Comparison of ENCODE assay signal across 35 cellular contexts in the genomic region with DNA sequence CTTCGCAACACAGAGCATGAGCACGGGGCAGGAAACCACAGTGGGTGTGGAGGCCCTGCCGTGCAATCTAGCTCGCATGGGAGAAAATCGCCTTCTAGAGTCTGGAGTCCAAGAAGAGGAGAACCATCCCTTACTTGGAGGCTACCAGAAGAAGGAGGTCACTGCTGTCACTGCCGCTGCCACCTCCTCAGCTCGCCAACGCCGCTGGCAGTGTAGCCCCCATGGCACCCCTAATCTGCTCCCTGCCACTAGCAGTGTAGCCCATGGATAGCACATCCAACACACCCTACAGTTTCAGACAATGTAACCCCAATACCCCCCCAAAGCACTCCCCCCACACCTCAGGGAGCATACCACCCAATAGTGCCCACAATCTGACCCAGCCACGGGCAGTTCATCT.
"Had no signal": no experiment of that assay in that cellular context is flagged by ENCODE, and none has a peak within 500 bp of the region (broad histone marks: within the 10 kb centered on the region; RNA-seq: fewer than 3 reads in every experiment).

No MANE protein-coding gene starts in this region.

- H3K27ac Mint-ChIP-seq: activated naive CD4-positive, alpha-beta T cell treated with anti-CD3 and anti-CD28 coated beads for 36 hours; activated naive CD4-positive, alpha-beta T cell treated with anti-CD3 and anti-CD28 coated beads, Interleukin-2, amount 10 ng/mL, durations not matched to agents 7 days and 5 days; activated naive CD4-positive, alpha-beta T cell treated with anti-CD3 and anti-CD28 coated beads, Interleukin-2, amount 50 U/mL, for 24 hours; activated naive CD4-positive, alpha-beta T cell treated with anti-CD3 and anti-CD28 coated beads, Interleukin-2, amount 50 U/mL, for 72 hours; activated naive CD8-positive, alpha-beta T cell; activated naive CD8-positive, alpha-beta T cell treated with anti-CD3 and anti-CD28 coated beads for 36 hours; activated naive CD8-positive, alpha-beta T cell treated with anti-CD3 and anti-CD28 coated beads, Interleukin-2, amount 10 ng/mL, durations not matched to agents 7 days and 5 days; activated naive CD8-positive, alpha-beta T cell treated with anti-CD3 and anti-CD28 coated beads, Interleukin-2, amount 50 U/mL, for 24 hours; activated T-cell treated with anti-CD3 and anti-CD28 coated beads, Interleukin-2, amount 50 U/mL, for 24 hours; activated T-cell treated with anti-CD3 and anti-CD28 coated beads, Interleukin-2, amount 50 U/mL, for 72 hours; activated T-helper 1 cell treated with anti-CD3 and anti-CD28 coated beads, Interleukin-12 subunit alpha, Interleukin-12 subunit beta, Interleukin-2, Interleukin-4 antibody, amounts not matched to agents 30 ng/mL and 10 ng/mL and 1 ng/mL, durations not matched to agents 14 hours and 24 hours and 36 hours; activated T-helper 17 cell treated with anti-CD3 and anti-CD28 coated beads, Interleukin-2, amount 50 U/mL, for 72 hours; activated T-helper 2 cell treated with anti-CD3 and anti-CD28 coated beads, Interferon-gamma antibody, Interleukin-2, Interleukin-4, amounts not matched to agents 10 μg/mL and 5 μg/mL and 100 μg/mL, durations not matched to agents 14 hours and 24 hours and 36 hours; brain had no signal

- DNase-seq: activated effector memory CD4-positive, alpha-beta T cell treated with anti-CD3 and anti-CD28 coated beads, Interleukin-2, amount 50 U/mL, for 16 hours; activated effector memory CD4-positive, alpha-beta T cell treated with Interleukin-2 at 50 U/mL for 16 hours; activated gamma-delta T cell; activated gamma-delta T cell treated with Interleukin-2 at 50 U/mL for 16 hours; activated naive CD4-positive, alpha-beta T cell; activated naive CD4-positive, alpha-beta T cell treated with anti-CD3 and anti-CD28 coated beads for 36 hours; activated naive CD4-positive, alpha-beta T cell treated with anti-CD3 and anti-CD28 coated beads, Interleukin-2, amount 10 ng/mL, durations not matched to agents 7 days and 5 days; activated naive CD4-positive, alpha-beta T cell treated with anti-CD3 and anti-CD28 coated beads, Interleukin-2, amount 50 U/mL, for 16 hours; activated naive CD4-positive, alpha-beta T cell treated with Interleukin-2 at 50 U/mL for 16 hours; activated naive CD8-positive, alpha-beta T cell treated with anti-CD3 and anti-CD28 coated beads for 36 hours; activated naive CD8-positive, alpha-beta T cell treated with anti-CD3 and anti-CD28 coated beads, Interleukin-2, amount 10 ng/mL, durations not matched to agents 7 days and 5 days; activated naive CD8-positive, alpha-beta T cell treated with anti-CD3 and anti-CD28 coated beads, Interleukin-2, amount 50 U/mL, for 24 hours; activated T-cell treated with anti-CD3 and anti-CD28 coated beads, Interleukin-2, amount 50 U/mL, for 1 hour; activated T-cell treated with anti-CD3 and anti-CD28 coated beads, Interleukin-2, amount 50 U/mL, for 24 hours; activated T-cell treated with anti-CD3 and anti-CD28 coated beads, Interleukin-2, amount 50 U/mL, for 4 hours; activated T-cell treated with anti-CD3 and anti-CD28 coated beads, Interleukin-2, amount 50 U/mL, for 48 hours; activated T-cell treated with anti-CD3 and anti-CD28 coated beads, Interleukin-2, amount 50 U/mL, for 72 hours; adrenal gland; amniotic stem cell; amygdala; anterior cingulate cortex; aorta; body of pancreas; brain microvascular endothelial cell; caudate nucleus; central memory CD4-positive, alpha-beta T cell; cerebellar nuclear complex had no signal

- H3K4me1 Mint-ChIP-seq: activated naive CD4-positive, alpha-beta T cell treated with anti-CD3 and anti-CD28 coated beads, Interleukin-2, amount 10 ng/mL, durations not matched to agents 7 days and 5 days; activated naive CD8-positive, alpha-beta T cell treated with anti-CD3 and anti-CD28 coated beads for 36 hours; activated naive CD8-positive, alpha-beta T cell treated with anti-CD3 and anti-CD28 coated beads, Interleukin-2, amount 10 ng/mL, durations not matched to agents 7 days and 5 days; activated naive CD8-positive, alpha-beta T cell treated with anti-CD3 and anti-CD28 coated beads, Interleukin-2, amount 50 U/mL, for 24 hours; brain; central memory CD8-positive, alpha-beta T cell had no signal

- H3K4me3 Mint-ChIP-seq: activated naive CD4-positive, alpha-beta T cell treated with anti-CD3 and anti-CD28 coated beads for 36 hours; activated naive CD4-positive, alpha-beta T cell treated with anti-CD3 and anti-CD28 coated beads, Interleukin-2, amount 10 ng/mL, durations not matched to agents 7 days and 5 days; activated naive CD4-positive, alpha-beta T cell treated with anti-CD3 and anti-CD28 coated beads, Interleukin-2, amount 50 U/mL, for 24 hours; activated naive CD8-positive, alpha-beta T cell; activated naive CD8-positive, alpha-beta T cell treated with anti-CD3 and anti-CD28 coated beads for 36 hours; activated naive CD8-positive, alpha-beta T cell treated with anti-CD3 and anti-CD28 coated beads, Interleukin-2, amount 10 ng/mL, durations not matched to agents 7 days and 5 days; activated naive CD8-positive, alpha-beta T cell treated with anti-CD3 and anti-CD28 coated beads, Interleukin-2, amount 50 U/mL, for 24 hours; activated T-cell treated with anti-CD3 and anti-CD28 coated beads, Interleukin-2, amount 50 U/mL, for 24 hours; activated T-cell treated with anti-CD3 and anti-CD28 coated beads, Interleukin-2, amount 50 U/mL, for 4 hours; activated T-cell treated with anti-CD3 and anti-CD28 coated beads, Interleukin-2, amount 50 U/mL, for 72 hours; activated T-helper 1 cell treated with anti-CD3 and anti-CD28 coated beads, Interleukin-12 subunit alpha, Interleukin-12 subunit beta, Interleukin-2, Interleukin-4 antibody, amounts not matched to agents 30 ng/mL and 10 ng/mL and 1 ng/mL, durations not matched to agents 14 hours and 24 hours and 36 hours; activated T-helper 17 cell treated with anti-CD3 and anti-CD28 coated beads, Interleukin-2, amount 50 U/mL, for 72 hours; brain; central memory CD8-positive, alpha-beta T cell had no signal

- H3K9me3 Mint-ChIP-seq: activated naive CD4-positive, alpha-beta T cell treated with anti-CD3 and anti-CD28 coated beads for 36 hours; activated naive CD4-positive, alpha-beta T cell treated with anti-CD3 and anti-CD28 coated beads, Interleukin-2, amount 50 U/mL, for 24 hours; activated naive CD4-positive, alpha-beta T cell treated with anti-CD3 and anti-CD28 coated beads, Interleukin-2, amount 50 U/mL, for 72 hours; activated T-cell treated with anti-CD3 and anti-CD28 coated beads, Interleukin-2, amount 50 U/mL, for 24 hours; activated T-cell treated with anti-CD3 and anti-CD28 coated beads, Interleukin-2, amount 50 U/mL, for 4 hours; activated T-helper 1 cell treated with anti-CD3 and anti-CD28 coated beads, Interleukin-12 subunit alpha, Interleukin-12 subunit beta, Interleukin-2, Interleukin-4 antibody, amounts not matched to agents 30 ng/mL and 10 ng/mL and 1 ng/mL, durations not matched to agents 14 hours and 24 hours and 36 hours; activated T-helper 2 cell treated with anti-CD3 and anti-CD28 coated beads, Interferon-gamma antibody, Interleukin-2, Interleukin-4, amounts not matched to agents 10 μg/mL and 5 μg/mL and 100 μg/mL, durations not matched to agents 14 hours and 24 hours and 36 hours; central memory CD8-positive, alpha-beta T cell had no signal

- H3K27me3 Mint-ChIP-seq: activated naive CD4-positive, alpha-beta T cell treated with anti-CD3 and anti-CD28 coated beads, Interleukin-2, amount 10 ng/mL, durations not matched to agents 7 days and 5 days; activated naive CD4-positive, alpha-beta T cell treated with anti-CD3 and anti-CD28 coated beads, Interleukin-2, amount 50 U/mL, for 24 hours; activated naive CD8-positive, alpha-beta T cell; activated naive CD8-positive, alpha-beta T cell treated with anti-CD3 and anti-CD28 coated beads for 36 hours; activated naive CD8-positive, alpha-beta T cell treated with anti-CD3 and anti-CD28 coated beads, Interleukin-2, amount 10 ng/mL, durations not matched to agents 7 days and 5 days; activated naive CD8-positive, alpha-beta T cell treated with anti-CD3 and anti-CD28 coated beads, Interleukin-2, amount 50 U/mL, for 24 hours; activated T-cell treated with anti-CD3 and anti-CD28 coated beads, Interleukin-2, amount 50 U/mL, for 24 hours; activated T-helper 17 cell treated with anti-CD3 and anti-CD28 coated beads, Interleukin-2, amount 50 U/mL, for 72 hours; central memory CD8-positive, alpha-beta T cell had no signal

- ATAC-seq: activated naive CD4-positive, alpha-beta T cell treated with anti-CD3 and anti-CD28 coated beads, Interleukin-2, amount 50 U/mL, for 72 hours; activated naive CD8-positive, alpha-beta T cell treated with anti-CD3 and anti-CD28 coated beads, Interleukin-2, amount 50 U/mL, for 24 hours; activated T-cell treated with anti-CD3 and anti-CD28 coated beads, Interleukin-2, amount 50 U/mL, for 4 hours; activated T-cell treated with anti-CD3 and anti-CD28 coated beads, Interleukin-2, amount 50 U/mL, for 72 hours; activated T-helper 17 cell treated with anti-CD3 and anti-CD28 coated beads, Interleukin-2, amount 50 U/mL, for 72 hours; body of pancreas had no signal

- H3K36me3 Mint-ChIP-seq: activated naive CD4-positive, alpha-beta T cell treated with anti-CD3 and anti-CD28 coated beads, Interleukin-2, amount 10 ng/mL, durations not matched to agents 7 days and 5 days; activated naive CD4-positive, alpha-beta T cell treated with anti-CD3 and anti-CD28 coated beads, Interleukin-2, amount 50 U/mL, for 24 hours; activated naive CD4-positive, alpha-beta T cell treated with anti-CD3 and anti-CD28 coated beads, Interleukin-2, amount 50 U/mL, for 72 hours; activated naive CD8-positive, alpha-beta T cell; activated naive CD8-positive, alpha-beta T cell treated with anti-CD3 and anti-CD28 coated beads for 36 hours; activated naive CD8-positive, alpha-beta T cell treated with anti-CD3 and anti-CD28 coated beads, Interleukin-2, amount 10 ng/mL, durations not matched to agents 7 days and 5 days; brain had no signal
